Comparison of ENCODE assay signal across 12 cellular contexts in genomic region chr2:97751752-97752151, GRCh38. TPM values are rescaled to one million over a fixed set of nuclear protein-coding genes. Genes with fewer than 3 reads are reported as not detected.
DNase-seq lines count a peak whose midpoint lies in the region; ATAC-seq and TF ChIP-seq lines count a peak whose summit lies in the region.
"Had no signal": no experiment of that assay in that cellular context is flagged by ENCODE, and none has a peak within 500 bp of the region (broad histone marks: within the 10 kb centered on the region; RNA-seq: fewer than 3 reads in every experiment).

No MANE protein-coding gene starts in this region.

- H3K4me3 ChIP-seq in cardiac muscle cell (no peak overlapping the region), hepatocyte (no peak overlapping the region)

- no peaks in the 10 kb centered on the region for H3K27me3 Mint-ChIP-seq in activated CD4-positive, alpha-beta T cell treated with anti-CD3 and anti-CD28 coated beads, Interleukin-2, amount 10 ng/mL, durations not matched to agents 7 days and 5 days
- H3K27me3 Mint-ChIP-seq in activated CD4-positive, alpha-beta T cell treated with anti-CD3 and anti-CD28 coated beads for 36 hours, result no peaks in the 10 kb centered on the region
- H3K27me3 Mint-ChIP-seq in type B pancreatic cell, result no peaks in the 10 kb centered on the region

- TF ChIP-seq CTCF in cardiac muscle cell (IDR thresholded peaks at IDR 0.05; ENCODE audit: low read depth, low read length) (no peak), type B pancreatic cell (conservative IDR thresholded peaks at IDR 0.05) (no peak), hepatocyte (IDR thresholded peaks at IDR 0.05; ENCODE audit: poor library complexity) (no peak)

- DNase-seq in activated CD4-positive, alpha-beta T cell treated with anti-CD3 and anti-CD28 coated beads, Interleukin-2, amount 10 ng/mL, durations not matched to agents 7 days and 5 days, result no peak
- DNase-seq in activated CD4-positive, alpha-beta T cell treated with anti-CD3 and anti-CD28 coated beads for 36 hours, result no peak
- DNase-seq in NCI-H748 treated with DMSO at 0.1 percent for 48 hours (lab: John Stamatoyannopoulos, UW) (peak; percentile 4), cardiac muscle cell (ENCODE audit: low read depth in 1 of 2, low spot score in 1 of 2) (peak; percentile 36 to 51), type B pancreatic cell (ENCODE audit: extremely low spot score, unreplicated experiment) (no peak), hepatocyte (ENCODE audit: low spot score) (no peak)
- DNase-seq in NK-92 treated with Interleukin-12 subunit alpha and Interleukin-12 subunit beta, amount 100 ng/mL, for 24 hours (lab: John Stamatoyannopoulos, UW), result no peak
- DNase-seq: activated CD8-positive, alpha-beta T cell treated with anti-CD3 and anti-CD28 coated beads, Interleukin-2, amount 10 ng/mL, durations not matched to agents 7 days and 5 days; stimulated activated CD4-positive, alpha-beta T cell treated with anti-CD3 and anti-CD28 coated beads, Interleukin-12 subunit alpha, Interleukin-12 subunit beta, amount 100 ng/mL, for 4 hours; stimulated activated naive CD8-positive, alpha-beta T cell treated with anti-CD3 and anti-CD28 coated beads, Interleukin-15, Interleukin-2, amounts not matched to agents 100 U/mL and 50 U/mL, for 24 hours had no signal

- intact Hi-C loops in activated CD4-positive, alpha-beta T cell treated with anti-CD3 and anti-CD28 coated beads for 36 hours (cut with DNase I, micrococcal nuclease), result no loop called here

- no peaks in the 10 kb centered on the region for H3K9me3 Mint-ChIP-seq in activated CD4-positive, alpha-beta T cell treated with anti-CD3 and anti-CD28 coated beads, Interleukin-2, amount 10 ng/mL, durations not matched to agents 7 days and 5 days
- H3K9me3 Mint-ChIP-seq in activated CD4-positive, alpha-beta T cell treated with anti-CD3 and anti-CD28 coated beads for 36 hours (ENCODE audit: low read depth), result no peaks in the 10 kb centered on the region
- H3K9me3 Mint-ChIP-seq in type B pancreatic cell, result no peaks in the 10 kb centered on the region

- H2AFZ ChIP-seq in hepatocyte, result no peak overlapping the region

- H3K9me3 ChIP-seq in cardiac muscle cell (ENCODE audit: low read depth) (no peaks in the 10 kb centered on the region), hepatocyte (ENCODE audit: low read depth) (no peaks in the 10 kb centered on the region)

- H3K27ac ChIP-seq in cardiac muscle cell (peak overlapping the region; percentile 54), hepatocyte (no peak overlapping the region)

- ATAC-seq in activated CD4-positive, alpha-beta T cell treated with anti-CD3 and anti-CD28 coated beads for 36 hours, result no peak
- ATAC-seq in GM19328 (IDR thresholded peaks at IDR 0.05; ENCODE audit: unreplicated experiment), result no peak
- ATAC-seq: activated CD8-positive, alpha-beta T cell treated with anti-CD3 and anti-CD28 coated beads, Interleukin-2, amount 10 ng/mL, durations not matched to agents 7 days and 5 days; stimulated activated naive CD8-positive, alpha-beta T cell treated with anti-CD3 and anti-CD28 coated beads, Interleukin-15, Interleukin-2, amounts not matched to agents 100 U/mL and 50 U/mL, for 24 hours had no signal

- 62% methylated on average over 3 of the region's 3 CpGs for WGBS in hepatocyte (ENCODE audit: low lambda C conversion rate, missing lambda C conversion rate)

- H3K4me3 Mint-ChIP-seq in activated CD4-positive, alpha-beta T cell treated with anti-CD3 and anti-CD28 coated beads, Interleukin-2, amount 10 ng/mL, durations not matched to agents 7 days and 5 days, result no peak overlapping the region
- H3K4me3 Mint-ChIP-seq in activated CD4-positive, alpha-beta T cell treated with anti-CD3 and anti-CD28 coated beads for 36 hours, result no peak overlapping the region
- no peak overlapping the region for H3K4me3 Mint-ChIP-seq in type B pancreatic cell
- H3K4me3 Mint-ChIP-seq: activated CD8-positive, alpha-beta T cell treated with anti-CD3 and anti-CD28 coated beads, Interleukin-2, amount 10 ng/mL, durations not matched to agents 7 days and 5 days had no signal

- no peaks in the 10 kb centered on the region for H3K9me2 ChIP-seq in hepatocyte (replicated peaks; ENCODE audit: insufficient read depth)

- H3K36me3 Mint-ChIP-seq in activated CD4-positive, alpha-beta T cell treated with anti-CD3 and anti-CD28 coated beads, Interleukin-2, amount 10 ng/mL, durations not matched to agents 7 days and 5 days (ENCODE audit: low read depth), result peaks cover 10% of the 10 kb centered on the region
- H3K36me3 Mint-ChIP-seq in activated CD4-positive, alpha-beta T cell treated with anti-CD3 and anti-CD28 coated beads for 36 hours (ENCODE audit: low read depth), result peaks cover 5% of the 10 kb centered on the region
- H3K36me3 Mint-ChIP-seq in type B pancreatic cell, result peaks cover 31% of the 10 kb centered on the region

- H3K79me2 ChIP-seq in hepatocyte, result no peaks in the 10 kb centered on the region

- CTCF ChIA-PET in activated CD4-positive, alpha-beta T cell treated with anti-CD3 and anti-CD28 coated beads, Interleukin-2, amount 10 ng/mL, durations not matched to agents 7 days and 5 days (lab: Charles Lee), result no interaction called here
- CTCF ChIA-PET in activated CD4-positive, alpha-beta T cell treated with anti-CD3 and anti-CD28 coated beads for 36 hours (lab: Charles Lee), result interaction anchor here (1.4 to 3.7 kb wide), 3 partner anchors 10 to 53 kb away, joined by 3 to 20 read pairs (median 6); no protein-coding TSS in a partner anchor

- peak overlapping the region; percentile 64 for H3K27ac Mint-ChIP-seq in activated CD4-positive, alpha-beta T cell treated with anti-CD3 and anti-CD28 coated beads, Interleukin-2, amount 10 ng/mL, durations not matched to agents 7 days and 5 days
- H3K27ac Mint-ChIP-seq in activated CD4-positive, alpha-beta T cell treated with anti-CD3 and anti-CD28 coated beads for 36 hours, result no peak overlapping the region
- H3K27ac Mint-ChIP-seq in type B pancreatic cell, result peak overlapping the region; percentile 22
- H3K27ac Mint-ChIP-seq: activated CD8-positive, alpha-beta T cell treated with anti-CD3 and anti-CD28 coated beads, Interleukin-2, amount 10 ng/mL, durations not matched to agents 7 days and 5 days had no signal

- H4K20me1 ChIP-seq in hepatocyte (ENCODE audit: insufficient read depth, poor library complexity, severe bottlenecking), result no peaks in the 10 kb centered on the region

- peaks cover 10% of the 10 kb centered on the region for H3K36me3 ChIP-seq in cardiac muscle cell
- no peaks in the 10 kb centered on the region for H3K36me3 ChIP-seq in hepatocyte (replicated peaks; ENCODE audit: insufficient read depth, low read depth)

- peaks cover 14% of the 10 kb centered on the region for H3K4me1 Mint-ChIP-seq in activated CD4-positive, alpha-beta T cell treated with anti-CD3 and anti-CD28 coated beads, Interleukin-2, amount 10 ng/mL, durations not matched to agents 7 days and 5 days
- peaks cover 14% of the 10 kb centered on the region for H3K4me1 Mint-ChIP-seq in activated CD4-positive, alpha-beta T cell treated with anti-CD3 and anti-CD28 coated beads for 36 hours
- H3K4me1 Mint-ChIP-seq in type B pancreatic cell (ENCODE audit: unreplicated experiment), result peaks cover 40% of the 10 kb centered on the region

- H3K4me2 ChIP-seq in hepatocyte, result no peak overlapping the region

- H3K27me3 ChIP-seq in cardiac muscle cell (no peaks in the 10 kb centered on the region), hepatocyte (no peaks in the 10 kb centered on the region)

- POLR2A ChIA-PET in activated CD4-positive, alpha-beta T cell treated with anti-CD3 and anti-CD28 coated beads, Interleukin-2, amount 10 ng/mL, durations not matched to agents 7 days and 5 days (lab: Charles Lee), result interaction anchor here (0.6 kb wide), 1 partner anchor 275 kb away, joined by 3 read pairs; no protein-coding TSS in a partner anchor
- POLR2A ChIA-PET in activated CD4-positive, alpha-beta T cell treated with anti-CD3 and anti-CD28 coated beads for 36 hours (lab: Charles Lee), result no interaction called here

- H3K4me1 ChIP-seq in cardiac muscle cell (ENCODE audit: low read depth) (peaks cover 13% of the 10 kb centered on the region), hepatocyte (ENCODE audit: insufficient read depth) (no peaks in the 10 kb centered on the region)

RNA-seq across cellular contexts. Expression of gene ZAP70, which starts 38.4 kb away (rescaled TPM):
- 100 to 1,000 TPM; 302 to 337 TPM for total RNA-seq in activated CD4-positive, alpha-beta T cell treated with anti-CD3 and anti-CD28 coated beads, Interleukin-2, amount 10 ng/mL, durations not matched to agents 7 days and 5 days
- 100 to 1,000 TPM; 153 to 156 TPM for total RNA-seq in activated CD4-positive, alpha-beta T cell treated with anti-CD3 and anti-CD28 coated beads for 36 hours
- total RNA-seq in cardiac muscle cell (2.7 and 7.3 TPM in 2 replicates), type B pancreatic cell (ENCODE audit: low replicate concordance) (1.2 and 2.5 TPM in 2 replicates), hepatocyte (0.80 and 1.4 TPM in 2 replicates)
- polyA plus RNA-seq in cardiac muscle cell (0.32 and 3.5 TPM in 2 replicates), hepatocyte (1.5 and 1.6 TPM in 2 replicates)
- total RNA-seq: lung microvascular endothelial cell had no signal

Comparison
In these comparisons a context has a peak if more than half of its experiments do, and no peak if none do; other contexts are left out.
1. DNase-seq: peak in NCI-H748 treated with DMSO at 0.1 percent for 48 hours (single experiment) and cardiac muscle cell (2 of 2); none in activated CD4-positive, alpha-beta T cell treated with anti-CD3 and anti-CD28 coated beads, Interleukin-2, amount 10 ng/mL, durations not matched to agents 7 days and 5 days (single experiment), activated CD4-positive, alpha-beta T cell treated with anti-CD3 and anti-CD28 coated beads for 36 hours (single experiment), type B pancreatic cell (single experiment), hepatocyte (single experiment) and NK-92 treated with Interleukin-12 subunit alpha and Interleukin-12 subunit beta, amount 100 ng/mL, for 24 hours (single experiment).
2. RNA of gene ZAP70, which starts 38.4 kb away (total RNA-seq): 302 to 337 TPM in activated CD4-positive, alpha-beta T cell treated with anti-CD3 and anti-CD28 coated beads, Interleukin-2, amount 10 ng/mL, durations not matched to agents 7 days and 5 days and 153 to 156 TPM in activated CD4-positive, alpha-beta T cell treated with anti-CD3 and anti-CD28 coated beads for 36 hours; 2.7 to 7.3 TPM in cardiac muscle cell, 1.2 to 2.5 TPM in type B pancreatic cell and 0.80 to 1.4 TPM in hepatocyte; every median in the first group is over 10 times any median in the second.